In the genomic region with DNA sequence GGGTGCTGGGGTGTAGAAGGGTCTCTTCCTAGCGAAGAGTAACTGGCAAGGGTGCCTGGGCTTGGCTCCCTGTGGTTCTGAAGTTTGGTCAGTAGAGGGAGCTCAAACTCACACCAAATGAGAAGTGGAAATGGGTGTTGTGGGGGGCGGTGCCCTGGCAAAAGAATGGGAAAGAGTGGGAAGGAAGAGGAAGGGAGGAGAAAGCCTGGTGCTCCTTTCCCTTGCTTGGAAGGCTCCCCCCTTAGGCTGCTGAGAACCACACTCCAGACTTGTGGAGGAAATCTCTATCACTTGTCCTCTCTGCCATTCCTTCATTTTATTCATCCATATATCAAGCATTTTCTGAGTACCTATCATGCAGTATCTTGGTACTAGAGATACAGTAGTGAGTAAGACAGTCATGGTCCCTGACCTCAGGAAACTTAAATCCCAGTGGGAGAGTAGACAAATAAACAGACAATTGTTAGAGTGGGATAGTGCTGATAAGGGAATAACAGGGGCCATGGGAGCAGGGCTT, we compare ENCODE assay signal across 8 cellular contexts. TPM values are rescaled to one million over a fixed set of nuclear protein-coding genes. Genes with fewer than 3 reads are reported as not detected.
DNase-seq lines count a peak whose midpoint lies in the region; ATAC-seq and TF ChIP-seq lines count a peak whose summit lies in the region.

No MANE protein-coding gene starts in this region.

- H3K4me3 ChIP-seq in A673 (ENCODE audit: low read depth, low read length, poor library complexity, severe bottlenecking) (no peak overlapping the region), GM12875 (ENCODE audit: low read depth, low read length) (no peak overlapping the region), cardiac fibroblast (replicated peaks in 1 of 2; ENCODE audit: low read depth in 2 of 2, low read length in 2 of 2) (no peak overlapping the region)

- H3K4me1 Mint-ChIP-seq in T-helper 17 cell, result peaks cover 10% of the 10 kb centered on the region

- POLR2A ChIA-PET in A673 (lab: Charles Lee; ENCODE audit: low non-redundant PET), result no interaction called here

- CTCF ChIA-PET in A673 (lab: Charles Lee), result interaction anchor here (0.6 to 1.5 kb wide), 12 partner anchors 10 to 348 kb away, joined by 3 to 8 read pairs (median 4); partner anchors contain the start of gene ANKHD1

- intact Hi-C loops in A673 (cut with micrococcal nuclease; ENCODE audit: unreplicated experiment), result loop anchor here (5.0 kb wide), 1 partner anchor 264 kb away; the partner anchor contains the start of gene TMCO6

- H3K36me3 ChIP-seq in A673 (ENCODE audit: insufficient read depth, low read length, poor library complexity, severe bottlenecking), result no peaks in the 10 kb centered on the region

- peak; percentile 80 for TF ChIP-seq CTCF in A673 (conservative IDR thresholded peaks at IDR 0.05; ENCODE audit: low read depth, low read length)
- peak; percentile 89 for TF ChIP-seq CTCF in GM12875 (IDR thresholded peaks at IDR 0.05; ENCODE audit: borderline replicate concordance, insufficient read depth, low read depth, low read length)
- peak; percentile 87 for TF ChIP-seq CTCF in cardiac fibroblast (IDR thresholded peaks at IDR 0.05; ENCODE audit: low read depth, low read length)

- H3K36me3 Mint-ChIP-seq in T-helper 17 cell (ENCODE audit: low read depth), result no peaks in the 10 kb centered on the region

- DNase-seq in A673 (ENCODE audit: low spot score) (peak; percentile 90), NAMALWA (ENCODE audit: low spot score) (peak; percentile 59), T-helper 17 cell (peak in 1 of 3 donors; percentile 12), cardiac fibroblast (ENCODE audit: low read depth in 2 of 2) (peak; percentile 81 to 92), iris pigment epithelial cell (ENCODE audit: low read depth) (peak; percentile 49), smooth muscle cell of the brain vasculature (ENCODE audit: low read depth, low spot score) (peak; percentile 37)

- H3K27ac Mint-ChIP-seq in T-helper 17 cell, result peak overlapping the region; percentile 80

- no TSS peak for BruUV-seq in A673 (replicated peaks; lab: Mats Ljungman, UMichigan)

- H3K4me3 Mint-ChIP-seq in T-helper 17 cell, result no peak overlapping the region

- H3K27ac ChIP-seq in A673 (ENCODE audit: low read depth, low read length, poor library complexity, severe bottlenecking), result peak overlapping the region; percentile 42

- H3K27me3 ChIP-seq in A673 (replicated peaks; ENCODE audit: insufficient read depth, low read depth, low read length, poor library complexity), result no peaks in the 10 kb centered on the region

- ATAC-seq in T-helper 17 cell (peak; percentile 66), HG03521 (IDR thresholded peaks at IDR 0.05; ENCODE audit: unreplicated experiment) (no peak)

- H3K4me1 ChIP-seq in A673 (ENCODE audit: insufficient read depth, low read length, poor library complexity, severe bottlenecking), result peaks cover 3% of the 10 kb centered on the region

- no peaks in the 10 kb centered on the region for H3K9me3 ChIP-seq in A673 (ENCODE audit: low read depth, low read length, poor library complexity, severe bottlenecking)
- no peaks in the 10 kb centered on the region for H3K9me3 ChIP-seq in T-helper 17 cell (ENCODE audit: control insufficient read depth, low read length, poor library complexity, severe bottlenecking)

- no peaks in the 10 kb centered on the region for H3K27me3 Mint-ChIP-seq in T-helper 17 cell

RNA-seq across cellular contexts. Expression of gene SLC4A9, which starts 13.0 kb away (rescaled TPM):
- 0.26 TPM in 1 of 2 replicates, not detected in the other for total RNA-seq in A673 (2021)
- total RNA-seq in T-helper 17 cell, result not detected

RNA-seq across cellular contexts. Expression of gene HBEGF, which starts 26.6 kb away (rescaled TPM):
- total RNA-seq in A673 (2021) (12.0 and 14.7 TPM in 2 replicates), T-helper 17 cell (1 to 10 TPM; 3.2 to 7.3 TPM)

RNA-seq across cellular contexts. Expression of gene ANKHD1, which starts 28.6 kb away (rescaled TPM):
- total RNA-seq in A673 (2021), result 167 and 169 TPM in 2 replicates
- total RNA-seq in T-helper 17 cell, result 100 to 1,000 TPM; 223 to 228 TPM
